In the genomic region with DNA sequence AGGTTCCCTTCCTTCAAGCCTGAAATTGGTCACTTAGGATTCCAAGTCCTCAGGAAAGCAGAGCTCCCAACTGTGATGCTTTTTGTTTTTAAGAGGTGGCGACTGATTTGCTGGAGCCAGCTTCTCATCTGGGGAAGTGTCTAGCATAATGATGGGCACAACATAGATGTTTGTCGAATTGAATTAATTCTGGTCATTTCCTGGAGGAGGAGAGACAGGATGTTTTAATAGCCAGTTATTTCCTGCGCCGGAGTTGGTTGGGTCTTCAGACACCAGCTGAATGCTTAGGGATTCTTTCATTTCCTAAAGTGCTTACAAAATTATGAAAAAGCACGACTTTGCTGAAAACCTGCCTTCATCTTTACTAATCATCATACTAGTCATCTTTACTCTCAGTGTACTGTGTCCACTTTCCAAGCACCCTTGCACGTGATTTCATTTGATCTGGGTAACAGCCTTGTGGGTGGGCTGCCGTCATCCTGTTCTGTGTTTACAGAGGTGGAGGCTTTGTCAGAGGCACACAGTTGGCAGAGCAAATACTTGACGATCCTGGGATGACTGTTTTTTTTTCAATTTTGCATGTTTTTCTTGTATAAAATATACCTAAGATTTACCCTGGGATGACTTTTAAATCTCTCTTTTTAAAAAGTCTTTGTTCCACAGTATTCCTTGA, we compare ENCODE assay signal across 10 cellular contexts. TPM values are rescaled to one million over a fixed set of nuclear protein-coding genes. Genes with fewer than 3 reads are reported as not detected.
A peak's percentile ranks its signal among the peaks of the same experiment; 100 is the strongest.
DNase-seq lines count a peak whose midpoint lies in the region; ATAC-seq and TF ChIP-seq lines count a peak whose summit lies in the region.
"Had no signal": no experiment of that assay in that cellular context is flagged by ENCODE, and none has a peak within 500 bp of the region (broad histone marks: within the 10 kb centered on the region; RNA-seq: fewer than 3 reads in every experiment).

No MANE protein-coding gene starts in this region.

- 23 to 24% methylated on average over 8 of the region's 8 CpGs for WGBS in upper lobe of left lung, 2 donors

- H3K4me1 ChIP-seq in upper lobe of left lung = peaks cover 14 to 27% (median 20%) of the 10 kb centered on the region in 4 donors

- H3K36me3 ChIP-seq in upper lobe of left lung = peaks cover 0 to 6% (median 0%) of the 10 kb centered on the region in 4 donors

- H3K4me3 ChIP-seq in cardiac fibroblast (replicated peaks in 1 of 2; ENCODE audit: low read depth in 2 of 2, low read length in 2 of 2) (no peak overlapping the region), upper lobe of left lung (no peak overlapping the region)

- no peak for TF ChIP-seq POLR2A in upper lobe of left lung (IDR thresholded peaks at IDR 0.05)

- ATAC-seq in GM19324 (IDR thresholded peaks at IDR 0.05; ENCODE audit: low FRiP score, unreplicated experiment) (no peak), HG03460 (IDR thresholded peaks at IDR 0.05; ENCODE audit: unreplicated experiment) (no peak), upper lobe of left lung (ENCODE audit: low FRiP score in 2 of 2) (no peak)

- DNase-seq in activated CD8-positive, alpha-beta memory T cell treated with anti-CD3 and anti-CD28 coated beads for 24 hours = peak; percentile 49
- no peak for DNase-seq in activated CD8-positive, alpha-beta memory T cell treated with anti-CD3 and anti-CD28 coated beads, Interleukin-2, amount 50 U/mL, for 4 hours
- DNase-seq in NCI-H2029 (lab: John Stamatoyannopoulos, UW) (peak; percentile 86), cardiac fibroblast (ENCODE audit: low read depth in 2 of 2) (peak; percentile 45 to 54), pulmonary artery endothelial cell (ENCODE audit: low read depth, low spot score) (peak; percentile 44), upper lobe of left lung (no peak)
- DNase-seq: DND-41, naive B cell had no signal

- no peaks in the 10 kb centered on the region for H3K27me3 ChIP-seq in upper lobe of left lung

- H3K9me3 ChIP-seq in upper lobe of left lung = no peaks in the 10 kb centered on the region

- peak overlapping the region in 2 of 4 donors; percentile 64 to 65 for H3K27ac ChIP-seq in upper lobe of left lung

- TF ChIP-seq EP300 in upper lobe of left lung (IDR thresholded peaks at IDR 0.05) = no peak

- TF ChIP-seq CTCF in cardiac fibroblast (IDR thresholded peaks at IDR 0.05; ENCODE audit: low read depth, low read length) (no peak), upper lobe of left lung (IDR thresholded peaks at IDR 0.05) (no peak)

RNA-seq across cellular contexts. Expression of a gene that starts 49.5 kb away (rescaled TPM):
- total RNA-seq in pulmonary artery endothelial cell (45.5 and 47.8 TPM in 2 replicates), upper lobe of left lung (100 to 1,000 TPM in 1 of 6 donors, 10 to 100 TPM in 5; 17.8 to 124 (median 49.7) TPM)

Comparison
In these comparisons a context has a peak if more than half of its experiments do, and no peak if none do; other contexts are left out.
1. DNase-seq: peak in activated CD8-positive, alpha-beta memory T cell treated with anti-CD3 and anti-CD28 coated beads for 24 hours (single experiment), NCI-H2029 (single experiment), cardiac fibroblast (2 of 2) and pulmonary artery endothelial cell (single experiment); none in activated CD8-positive, alpha-beta memory T cell treated with anti-CD3 and anti-CD28 coated beads, Interleukin-2, amount 50 U/mL, for 4 hours (single experiment) and upper lobe of left lung (0 of 2).